In genomic region chr16:24671455-24671954, GRCh38 we compare ENCODE assay signal across 18 cellular contexts. TPM values are rescaled to one million over a fixed set of nuclear protein-coding genes. Genes with fewer than 3 reads are reported as not detected.
DNase-seq lines count a peak whose midpoint lies in the region; ATAC-seq, FAIRE-seq and TF ChIP-seq lines count a peak whose summit lies in the region.
"Had no signal": no experiment of that assay in that cellular context is flagged by ENCODE, and none has a peak within 500 bp of the region (broad histone marks: within the 10 kb centered on the region; RNA-seq: fewer than 3 reads in every experiment).

No MANE protein-coding gene starts in this region.

- no peaks in the 10 kb centered on the region for H3K9me1 ChIP-seq in K562 (ENCODE audit: control insufficient read depth, insufficient read depth, low read length)
- H3K9me1 ChIP-seq in keratinocyte (ENCODE audit: control insufficient read depth, extremely low read depth, insufficient read depth, low read length), result no peaks in the 10 kb centered on the region

- H3K4me1 Mint-ChIP-seq in CD14-positive monocyte, result peaks cover 3% of the 10 kb centered on the region

- H3K4me3 Mint-ChIP-seq in CD14-positive monocyte, result peak overlapping the region in 1 of 2 donors; percentile 40
- H3K4me3 Mint-ChIP-seq: activated T-cell treated with anti-CD3 and anti-CD28 coated beads, Interleukin-2, amount 50 U/mL, for 4 hours; neural crest cell; T-helper 1 cell treated with Interleukin-12 subunit alpha and Interleukin-12 subunit beta and Interleukin-4 antibody, amounts not matched to agents 30 μg/mL and 1 μg/mL, for 36 hours had no signal

- dilution Hi-C loops in keratinocyte (cut with MboI; ENCODE audit: extremely low pct_ligation_motif_present, low sequenced_read_pairs), result no loop called here

- H3K9me3 ChIP-seq in left ventricle myocardium inferior (replicated peaks) (no peaks in the 10 kb centered on the region), K562 (replicated peaks; ENCODE audit: control insufficient read depth, insufficient read depth, low read depth, low read length) (no peaks in the 10 kb centered on the region), keratinocyte (ENCODE audit: control insufficient read depth, low read depth, low read length) (no peaks in the 10 kb centered on the region), tibial artery (no peaks in the 10 kb centered on the region)
- H3K9me3 ChIP-seq: HAP-1, left lung had no signal

- no TSS peak for BruUV-seq in K562 (replicated peaks; lab: Mats Ljungman, UMichigan)

- no peak overlapping the region for H3K27ac Mint-ChIP-seq in CD14-positive monocyte
- H3K27ac Mint-ChIP-seq: T-helper 1 cell treated with Interleukin-12 subunit alpha and Interleukin-12 subunit beta and Interleukin-4 antibody, amounts not matched to agents 30 μg/mL and 1 μg/mL, for 36 hours had no signal

- H3K9me3 Mint-ChIP-seq in CD14-positive monocyte, result peaks cover 0 to 4% (median 0%) of the 10 kb centered on the region in 7 donors
- H3K9me3 Mint-ChIP-seq: activated T-cell treated with anti-CD3 and anti-CD28 coated beads, Interleukin-2, amount 50 U/mL, for 4 hours; neural crest cell; T-helper 1 cell treated with Interleukin-12 subunit alpha and Interleukin-12 subunit beta and Interleukin-4 antibody, amounts not matched to agents 30 μg/mL and 1 μg/mL, for 36 hours had no signal

- in situ Hi-C loops in K562 (cut with MboI), result no loop called here

- FAIRE-seq in K562 (lab: Jason Lieb, UNC) (no peak), keratinocyte (lab: Jason Lieb, UNC) (no peak)
- FAIRE-seq: small intestine had no signal

- H3K27ac ChIP-seq in left ventricle myocardium inferior (replicated peaks), result peak overlapping the region; percentile 45
- H3K27ac ChIP-seq in K562 (ENCODE audit: extremely low read depth, low read depth, low read length), result no peak overlapping the region
- no peak overlapping the region for H3K27ac ChIP-seq in keratinocyte (ENCODE audit: control insufficient read depth, insufficient read depth, low read length)
- H3K27ac ChIP-seq in tibial artery, result peak overlapping the region; percentile 87 to 88
- H3K27ac ChIP-seq: left lung had no signal

- H3K4me2 ChIP-seq in K562 (ENCODE audit: insufficient read depth, low read length) (no peak overlapping the region), keratinocyte (ENCODE audit: control insufficient read depth, extremely low read depth, insufficient read depth, low read depth, low read length) (peak overlapping the region; percentile 37)

- TF ChIP-seq POLR2A in K562 (conservative IDR thresholded peaks at IDR 0.05), result no peak

- intact Hi-C loops in left ventricle myocardium inferior (cut with micrococcal nuclease) (no loop called here), left ventricle myocardium superior (cut with micrococcal nuclease) (no loop called here), K562 (cut with micrococcal nuclease) (no loop called here), tibial artery (cut with DNase I; ENCODE audit: low total_unique reads) (no loop called here), CD14-positive monocyte (cut with micrococcal nuclease) (no loop called here)

- H3K4me1 ChIP-seq in left ventricle myocardium inferior (peaks cover 11% of the 10 kb centered on the region), K562 (replicated peaks in 1 of 2; ENCODE audit: control insufficient read depth in 2 of 2, insufficient read depth in 2 of 2, low read length in 2 of 2) (no peaks in the 10 kb centered on the region; a peak in 1 of 5 replicates), keratinocyte (ENCODE audit: control insufficient read depth, extremely low read depth, insufficient read depth, low read length) (peaks cover 20% of the 10 kb centered on the region), tibial artery (peaks cover 0 to 41% (median 23%) of the 10 kb centered on the region in 4 donors)
- H3K4me1 ChIP-seq: left lung had no signal

- no peak for TF ChIP-seq RAD21 in K562 (CRISPR knock-in tag; conservative IDR thresholded peaks at IDR 0.05 in 1 of 2, IDR thresholded peaks at IDR 0.05 in 1 of 2)

- H3K4me3 ChIP-seq in left ventricle myocardium inferior (no peak overlapping the region), K562 (no peak overlapping the region), keratinocyte (ENCODE audit: control insufficient read depth in 2 of 3, extremely low read depth in 1 of 3, insufficient read depth in 2 of 3, low read depth in 1 of 3, low read length in 3 of 3) (no peak overlapping the region), tibial artery (no peak overlapping the region)
- H3K4me3 ChIP-seq: HAP-1, left lung had no signal

- 2% methylated on average over 10 of the region's 10 CpGs for WGBS in K562 (ENCODE audit: insufficient coverage, low coverage, missing lambda C conversion rate)

- no peak for ATAC-seq in left ventricle myocardium superior
- no peak for ATAC-seq in K562
- ATAC-seq: activated T-cell treated with anti-CD3 and anti-CD28 coated beads, Interleukin-2, amount 50 U/mL, for 4 hours; esophagus mucosa; stimulated activated naive CD8-positive, alpha-beta T cell treated with anti-CD3 and anti-CD28 coated beads, Interleukin-15, Interleukin-2, amounts not matched to agents 100 U/mL and 50 U/mL, for 24 hours had no signal

- H3K27me3 ChIP-seq in left ventricle myocardium inferior (ENCODE audit: low read depth) (no peaks in the 10 kb centered on the region), K562 (ENCODE audit: control insufficient read depth in 2 of 2, insufficient read depth in 2 of 2, low read length in 2 of 2) (peaks cover 8 to 35% of the 10 kb centered on the region in 2 experiments), keratinocyte (ENCODE audit: control insufficient read depth, extremely low read depth, insufficient read depth, low read length) (peaks cover 9% of the 10 kb centered on the region), tibial artery (no peaks in the 10 kb centered on the region)

- no peak for TF ChIP-seq EP300 in K562 (IDR thresholded peaks at IDR 0.05; ENCODE audit: low read length)

- CTCF ChIA-PET in K562 (lab: Yijun Ruan, JAX; ENCODE audit: low intra/inter-chr PET ratio), result no interaction called here

- POLR2A ChIA-PET in K562 (lab: Yijun Ruan, JAX), result no interaction called here

- TF ChIP-seq CTCF in left ventricle myocardium inferior (IDR thresholded peaks at IDR 0.05; ENCODE audit: borderline replicate concordance) (no peak), K562 (IDR thresholded peaks at IDR 0.05 in 2 of 3, conservative IDR thresholded peaks at IDR 0.05 in 1 of 3; ENCODE audit: insufficient read depth in 2 of 3, low read depth in 1 of 3, low read length in 3 of 3) (no peak), keratinocyte (optimal IDR thresholded peaks at IDR 0.05 in 1 of 3, IDR thresholded peaks at IDR 0.05 in 1 of 3, conservative IDR thresholded peaks at IDR 0.05 in 1 of 3; ENCODE audit: extremely low read depth in 1 of 3, insufficient read depth in 2 of 3, low read length in 3 of 3) (no peak), tibial artery (IDR thresholded peaks at IDR 0.05) (peak in 1 of 2 experiments; percentile 10), GM20000 (IDR thresholded peaks at IDR 0.05; ENCODE audit: extremely low read depth, missing control alignments) (no peak), CD14-positive monocyte (IDR thresholded peaks at IDR 0.05) (no peak)

- H2AFZ ChIP-seq in K562 (ENCODE audit: low read depth, low read length) (no peak overlapping the region), keratinocyte (ENCODE audit: control insufficient read depth, low read length) (no peak overlapping the region)

- H3K36me3 ChIP-seq in left ventricle myocardium inferior, result no peaks in the 10 kb centered on the region
- no peaks in the 10 kb centered on the region for H3K36me3 ChIP-seq in K562 (ENCODE audit: control insufficient read depth, insufficient read depth, low read length)
- no peaks in the 10 kb centered on the region for H3K36me3 ChIP-seq in keratinocyte (ENCODE audit: control insufficient read depth in 2 of 2, extremely low read depth in 1 of 2, insufficient read depth in 2 of 2, low read length in 2 of 2)
- no peaks in the 10 kb centered on the region for H3K36me3 ChIP-seq in tibial artery
- H3K36me3 ChIP-seq: HAP-1, left lung had no signal

- H3K9ac ChIP-seq in K562 (ENCODE audit: insufficient read depth in 1 of 2, low read depth in 2 of 2, low read length in 2 of 2) (no peak overlapping the region), keratinocyte (ENCODE audit: control insufficient read depth, extremely low read depth, insufficient read depth, low read length) (no peak overlapping the region)

- no peaks in the 10 kb centered on the region for H3K79me2 ChIP-seq in K562 (ENCODE audit: control insufficient read depth, insufficient read depth, low read length)
- H3K79me2 ChIP-seq in keratinocyte (ENCODE audit: control insufficient read depth, insufficient read depth, low read length), result no peaks in the 10 kb centered on the region

- H3K36me3 Mint-ChIP-seq in CD14-positive monocyte, result no peaks in the 10 kb centered on the region

- H3K27me3 Mint-ChIP-seq in CD14-positive monocyte (ENCODE audit: low read depth in 3 of 3), result peaks cover 17 to 29% (median 18%) of the 10 kb centered on the region in 3 donors

- H4K20me1 ChIP-seq in K562 (replicated peaks; ENCODE audit: control insufficient read depth, insufficient read depth, low read length), result 0 out of 2 replicates have a peak, but pooled peaks cover 2% of the 10 kb centered on the region
- H4K20me1 ChIP-seq in keratinocyte (ENCODE audit: control insufficient read depth, extremely low read depth, insufficient read depth, low read length), result no peaks in the 10 kb centered on the region

- DNase-seq in left ventricle myocardium inferior, result no peak
- no peak for DNase-seq in left ventricle myocardium superior
- DNase-seq in K562 (ENCODE audit: extremely low read depth in 1 of 4, low spot score in 3 of 4), result no peak
- DNase-seq in keratinocyte (ENCODE audit: low read depth, low spot score), result no peak
- DNase-seq in tibial artery, result no peak
- no peak for DNase-seq in GM20000 (ENCODE audit: low spot score)
- DNase-seq in DMS153 (lab: John Stamatoyannopoulos, UW), result no peak
- no peak for DNase-seq in CD14-positive monocyte (ENCODE audit: low spot score)
- DNase-seq: activated T-cell treated with anti-CD3 and anti-CD28 coated beads, Interleukin-2, amount 50 U/mL, for 4 hours; KBM-7; left lung; NCI-H1694 treated with DMSO at 0.1 percent for 48 hours; small intestine; stimulated activated naive CD8-positive, alpha-beta T cell treated with anti-CD3 and anti-CD28 coated beads, Interleukin-15, Interleukin-2, amounts not matched to agents 100 U/mL and 50 U/mL, for 24 hours had no signal

RNA-seq across cellular contexts. Expression of gene TNRC6A, which starts 57.9 kb away (rescaled TPM):
- total RNA-seq in left ventricle myocardium inferior (34.3 TPM), left ventricle myocardium superior (37.0 TPM), K562 (2014; rRNA removed) (14.1 and 22.3 TPM in 2 replicates), K562 (2014; rRNA removed; fragmentation: Illumina TruSeq; extraction: Trizol) (23.8 and 24.5 TPM in 2 replicates), K562 (2015; rRNA removed; fragmentation: Illumina TruSeq; extraction: Trizol) (27.0 and 32.1 TPM in 2 replicates), K562 (2021) (27.2 and 28.8 TPM in 2 replicates)
- 77.7 and 239 TPM in 2 replicates for total RNA-seq in K562 (2011; cell fraction: chromatin; rRNA removed; ENCODE audit: low replicate concordance)
- 50.4 and 82.1 TPM in 2 replicates for total RNA-seq in K562 (2011; cell fraction: nucleolus; rRNA removed)
- 101 and 163 TPM in 2 replicates for total RNA-seq in K562 (2011; cell fraction: nucleoplasm; rRNA removed)
- polyA plus RNA-seq in K562 (2011; rRNA removed) (30.0 and 35.1 TPM in 2 replicates), K562 (2014; fragmentation: Illumina TruSeq; extraction: Trizol) (23.5 and 31.0 TPM in 2 replicates), K562 (2014; fragmentation: Nextera tagmentation; extraction: Ambion mirVana) (1 to 10 TPM; 3.4 to 4.6 TPM), K562 (2014; rRNA removed) (23.3 and 26.6 TPM in 2 replicates), keratinocyte (17.7 to 30.8 TPM (median 23.3 TPM) in 3 replicates), CD14-positive monocyte (1 to 10 TPM; 3.3 to 4.0 TPM)
- polyA plus RNA-seq in K562 (2011; cell fraction: cytosol; rRNA removed), result 23.6 and 25.6 TPM in 2 replicates
- polyA plus RNA-seq in K562 (2011; cell fraction: nucleus; rRNA removed), result 91.0 and 105 TPM in 2 replicates
- 16.5 and 19.6 TPM in 2 replicates for polyA plus RNA-seq in K562 (2012)
- polyA minus RNA-seq in K562 (2011; rRNA and poly(A)+ RNA removed), result 58.6 and 67.8 TPM in 2 replicates
- polyA minus RNA-seq in K562 (2011; cell fraction: cytosol; rRNA and poly(A)+ RNA removed), result 15.6 and 17.5 TPM in 2 replicates
- polyA minus RNA-seq in K562 (2011; cell fraction: nucleus; rRNA and poly(A)+ RNA removed), result 51.7 and 77.9 TPM in 2 replicates
- polyA plus RNA-seq in keratinocyte (2011; ENCODE audit: low read depth), result 18.0 TPM
- polyA plus RNA-seq in keratinocyte (2011; cell fraction: cytosol; rRNA removed), result 9.5 and 13.9 TPM in 2 replicates
- polyA plus RNA-seq in keratinocyte (2011; cell fraction: nucleus; rRNA removed), result 71.5 and 74.5 TPM in 2 replicates
- 12.4 and 21.9 TPM in 2 replicates for polyA plus RNA-seq in keratinocyte (2012; ENCODE audit: low replicate concordance)
- polyA minus RNA-seq in keratinocyte, result 48.6 to 90.9 TPM (median 50.8 TPM) in 3 replicates
- 20.0 TPM for polyA minus RNA-seq in keratinocyte (2011; cell fraction: cytosol; rRNA and poly(A)+ RNA removed)
- 52.5 and 84.1 TPM in 2 replicates for polyA minus RNA-seq in keratinocyte (2011; cell fraction: nucleus; rRNA and poly(A)+ RNA removed)

Comparison
In these comparisons a context has a peak if more than half of its experiments do, and no peak if none do; other contexts are left out.
1. H3K27ac ChIP-seq: peak in left ventricle myocardium inferior (single experiment) and tibial artery (2 of 2); none in K562 (single experiment) and keratinocyte (single experiment).